ENCODE assay signal across 12 cellular contexts in genomic region chr19:36574762-36575161, GRCh38. TPM values are rescaled to one million over a fixed set of nuclear protein-coding genes. Genes with fewer than 3 reads are reported as not detected.
A peak's percentile ranks its signal among the peaks of the same experiment; 100 is the strongest.
DNase-seq lines count a peak whose midpoint lies in the region; ATAC-seq and TF ChIP-seq lines count a peak whose summit lies in the region.
"Had no signal": no experiment of that assay in that cellular context is flagged by ENCODE, and none has a peak within 500 bp of the region (broad histone marks: within the 10 kb centered on the region; RNA-seq: fewer than 3 reads in every experiment).

No MANE protein-coding gene starts in this region.

- DNase-seq in dedifferentiated amniotic fluid mesenchymal stem cell (ENCODE audit: extremely low spot score) = no peak
- DNase-seq: amygdala; NCI-H1105; stimulated activated CD4-positive, alpha-beta T cell treated with anti-CD3 and anti-CD28 coated beads, Interleukin-12 subunit alpha, Interleukin-12 subunit beta, amount 100 ng/mL, for 4 hours; upper lobe of left lung had no signal

- peaks cover 20% of the 10 kb centered on the region for H3K9me3 ChIP-seq in DOHH2 (ENCODE audit: control insufficient read depth, insufficient read depth, low read length)
- peaks cover 40% of the 10 kb centered on the region for H3K9me3 ChIP-seq in OCI-LY3 (ENCODE audit: insufficient read depth, low read length)
- peaks cover 14 to 19% of the 10 kb centered on the region in 2 donors for H3K9me3 ChIP-seq in duodenal mucosa (ENCODE audit: control insufficient read depth in 1 of 2, low read length in 2 of 2)
- H3K9me3 ChIP-seq in neural cell (ENCODE audit: low read length) = peaks cover 3% of the 10 kb centered on the region

- H3K27ac ChIP-seq in DOHH2 (ENCODE audit: low read depth, low read length) (no peak overlapping the region), OCI-LY3 (ENCODE audit: low read length) (no peak overlapping the region), duodenal mucosa (ENCODE audit: low read depth, low read length) (no peak overlapping the region), neural cell (ENCODE audit: low read length) (no peak overlapping the region)

- no peaks in the 10 kb centered on the region for H4K20me1 ChIP-seq in DOHH2 (ENCODE audit: control insufficient read depth, insufficient read depth, low read depth, low read length)
- H4K20me1 ChIP-seq in OCI-LY3 (ENCODE audit: insufficient read depth, low read length) = no peaks in the 10 kb centered on the region
- H4K20me1 ChIP-seq in neural cell (ENCODE audit: insufficient read depth) = no peaks in the 10 kb centered on the region

- H3K27me3 ChIP-seq in DOHH2 (ENCODE audit: control insufficient read depth, low read length) (no peaks in the 10 kb centered on the region), OCI-LY3 (ENCODE audit: low read depth, low read length) (no peaks in the 10 kb centered on the region), duodenal mucosa (ENCODE audit: control insufficient read depth in 1 of 2, insufficient read depth in 2 of 2, low read length in 2 of 2) (no peaks in the 10 kb centered on the region), neural cell (ENCODE audit: insufficient read depth, low read depth, low read length) (no peaks in the 10 kb centered on the region)
- H3K27me3 ChIP-seq: upper lobe of left lung had no signal

- TF ChIP-seq CTCF in DOHH2 (IDR thresholded peaks at IDR 0.05; ENCODE audit: low read depth, low read length, poor library complexity, severe bottlenecking) (no peak), OCI-LY3 (IDR thresholded peaks at IDR 0.05; ENCODE audit: low read depth, low read length) (no peak), neural cell (IDR thresholded peaks at IDR 0.05; ENCODE audit: poor library complexity, severe bottlenecking) (no peak)

- no peak overlapping the region for H3K4me2 ChIP-seq in DOHH2 (ENCODE audit: low read length)
- peak overlapping the region; percentile 76 for H3K4me2 ChIP-seq in OCI-LY3 (ENCODE audit: low read length)
- peak overlapping the region; percentile 93 for H3K4me2 ChIP-seq in neural cell (ENCODE audit: low read length)

- H3K9ac ChIP-seq in OCI-LY3 (ENCODE audit: low read length) (no peak overlapping the region), duodenal mucosa (ENCODE audit: low read depth in 1 of 2, low read length in 2 of 2) (no peak overlapping the region), neural cell (ENCODE audit: low read length) (no peak overlapping the region)

- H3K9me2 ChIP-seq in DOHH2 (replicated peaks; ENCODE audit: control insufficient read depth, low read length) (no peaks in the 10 kb centered on the region), neural cell (ENCODE audit: insufficient read depth, low read length) (no peaks in the 10 kb centered on the region)

- ATAC-seq in HG02571 (IDR thresholded peaks at IDR 0.05; ENCODE audit: unreplicated experiment) (no peak), HG03039 (IDR thresholded peaks at IDR 0.05; ENCODE audit: unreplicated experiment) (no peak)
- no peak for ATAC-seq in activated CD4-positive, CD25-positive, alpha-beta regulatory T cell treated with anti-CD3 and anti-CD28 coated beads, Interleukin-2, amount 50 U/mL, for 24 hours

- H3K4me1 ChIP-seq in DOHH2 (ENCODE audit: control insufficient read depth, low read length) = peaks cover 16% of the 10 kb centered on the region
- peaks cover 18% of the 10 kb centered on the region for H3K4me1 ChIP-seq in OCI-LY3 (ENCODE audit: low read length)
- H3K4me1 ChIP-seq in duodenal mucosa (ENCODE audit: control insufficient read depth in 1 of 2, insufficient read depth in 2 of 2, low read length in 2 of 2) = peaks cover 14 to 16% of the 10 kb centered on the region in 2 donors

- H2AFZ ChIP-seq in OCI-LY3 (ENCODE audit: low read depth, low read length) (no peak overlapping the region), neural cell (ENCODE audit: low read depth, low read length) (no peak overlapping the region)

- H3K79me2 ChIP-seq in DOHH2 (ENCODE audit: control insufficient read depth, low read length) (peaks cover 12% of the 10 kb centered on the region), OCI-LY3 (ENCODE audit: low read length) (peaks cover 44% of the 10 kb centered on the region), neural cell (replicated peaks; ENCODE audit: insufficient read depth, low read length) (peaks cover 40% of the 10 kb centered on the region)

- no peak for TF ChIP-seq RAD21 in neural cell (conservative IDR thresholded peaks at IDR 0.05)

- no peaks in the 10 kb centered on the region for H3F3A ChIP-seq in DOHH2 (ENCODE audit: control insufficient read depth, insufficient read depth)
- no peaks in the 10 kb centered on the region for H3F3A ChIP-seq in neural cell (ENCODE audit: insufficient read depth, low read length, poor library complexity, severe bottlenecking)

- peaks cover 19% of the 10 kb centered on the region for H3K36me3 ChIP-seq in DOHH2 (ENCODE audit: control insufficient read depth, low read length)
- peaks cover 75% of the 10 kb centered on the region for H3K36me3 ChIP-seq in OCI-LY3 (replicated peaks; ENCODE audit: low read depth, low read length)
- peaks cover 20 to 31% of the 10 kb centered on the region in 2 donors for H3K36me3 ChIP-seq in duodenal mucosa (ENCODE audit: control insufficient read depth in 1 of 2, insufficient read depth in 2 of 2, low read length in 2 of 2)
- peaks cover 13% of the 10 kb centered on the region for H3K36me3 ChIP-seq in neural cell (ENCODE audit: insufficient read depth, low read length)

- no peak for TF ChIP-seq EP300 in neural cell (conservative IDR thresholded peaks at IDR 0.05; ENCODE audit: poor library complexity, severe bottlenecking)

- H3K4me3 ChIP-seq in DOHH2 (ENCODE audit: low read length) (peak overlapping the region; percentile 99; the same call in 1 of the 2 replicates), OCI-LY3 (ENCODE audit: low read length) (peak overlapping the region; percentile 81), duodenal mucosa (ENCODE audit: low read depth in 1 of 2, low read length in 2 of 2) (peak overlapping the region; percentile 90 to 100), neural cell (ENCODE audit: low read length) (peak overlapping the region; percentile 79)

TF ChIP-seq in neural cell, 6 proteins besides CTCF, POLR2A, EP300 and RAD21:
- TF ChIP-seq SMC3 (conservative IDR thresholded peaks at IDR 0.05; ENCODE audit: poor library complexity) (no peak), REST (IDR thresholded peaks at IDR 0.05; ENCODE audit: borderline replicate concordance) (no peak), POLR2AphosphoS5 (IDR thresholded peaks at IDR 0.05) (no peak), MXI1 (conservative IDR thresholded peaks at IDR 0.05; ENCODE audit: poor library complexity, severe bottlenecking) (no peak), TAF1 (IDR thresholded peaks at IDR 0.05; ENCODE audit: low read depth) (no peak), EZH2 (IDR thresholded peaks at IDR 0.05; ENCODE audit: borderline replicate concordance, insufficient read depth, low read length, poor library complexity, severe bottlenecking) (no peak)

RNA-seq across cellular contexts. Expression of gene ZNF529, which starts 1.7 kb away (rescaled TPM):
- 53.7 and 54.5 TPM in 2 replicates for polyA plus RNA-seq in neural cell
- polyA minus RNA-seq in neural cell = 57.9 and 61.1 TPM in 2 replicates

RNA-seq across cellular contexts. Expression of gene ZNF382, which starts 30.4 kb away (rescaled TPM):
- polyA plus RNA-seq in neural cell = 98.8 and 112 TPM in 2 replicates
- polyA minus RNA-seq in neural cell = 151 and 174 TPM in 2 replicates

RNA-seq across cellular contexts. Expression of gene ZNF260, which starts 46.7 kb away (rescaled TPM):
- polyA plus RNA-seq in neural cell = 23.2 and 25.0 TPM in 2 replicates
- 59.2 and 71.4 TPM in 2 replicates for polyA minus RNA-seq in neural cell
